Comparison of ENCODE assay signal across 10 cellular contexts in genomic region chr2:239249781-239250180, GRCh38.
DNase-seq lines count a peak whose midpoint lies in the region; ATAC-seq and TF ChIP-seq lines count a peak whose summit lies in the region.
"Had no signal": no experiment of that assay in that cellular context is flagged by ENCODE, and none has a peak within 500 bp of the region (broad histone marks: within the 10 kb centered on the region; RNA-seq: fewer than 3 reads in every experiment).

No MANE protein-coding gene starts in this region.

- no peak overlapping the region for H2AFZ ChIP-seq in hepatocyte
- H2AFZ ChIP-seq: neural progenitor cell had no signal

- peak overlapping the region; percentile 51 for H3K27ac ChIP-seq in hepatocyte
- peak overlapping the region; percentile 23 for H3K27ac ChIP-seq in skeletal muscle tissue (ENCODE audit: low read depth, low read length)
- H3K27ac ChIP-seq: neural progenitor cell had no signal

- peaks cover 83% of the 10 kb centered on the region for H3K79me2 ChIP-seq in hepatocyte

- H3K4me3 Mint-ChIP-seq in activated CD4-positive, alpha-beta T cell treated with anti-CD3 and anti-CD28 coated beads, Interleukin-2, amount 10 ng/mL, durations not matched to agents 7 days and 5 days = no peak overlapping the region
- no peak overlapping the region for H3K4me3 Mint-ChIP-seq in stimulated activated naive CD8-positive, alpha-beta T cell treated with anti-CD3 and anti-CD28 coated beads, Interleukin-15, amount 100 ng/mL, for 72 hours
- H3K4me3 Mint-ChIP-seq: neural progenitor cell had no signal

- no peak for TF ChIP-seq CTCF in astrocyte of the spinal cord (IDR thresholded peaks at IDR 0.05; ENCODE audit: low read depth, low read length)
- TF ChIP-seq CTCF in hepatocyte (IDR thresholded peaks at IDR 0.05; ENCODE audit: poor library complexity) = no peak

- in situ Hi-C loops in astrocyte of the spinal cord (cut with HindIII; ENCODE audit: low sequenced_read_pairs) = no loop called here

- H3K27ac Mint-ChIP-seq in activated CD4-positive, alpha-beta T cell treated with anti-CD3 and anti-CD28 coated beads, Interleukin-2, amount 10 ng/mL, durations not matched to agents 7 days and 5 days = no peak overlapping the region
- peak overlapping the region in 1 of 2 donors; percentile 48 for H3K27ac Mint-ChIP-seq in stimulated activated naive CD8-positive, alpha-beta T cell treated with anti-CD3 and anti-CD28 coated beads, Interleukin-15, amount 100 ng/mL, for 72 hours
- H3K27ac Mint-ChIP-seq: neural progenitor cell had no signal

- no peaks in the 10 kb centered on the region for H3K9me2 ChIP-seq in hepatocyte (replicated peaks; ENCODE audit: insufficient read depth)

- POLR2A ChIA-PET in activated CD4-positive, alpha-beta T cell treated with anti-CD3 and anti-CD28 coated beads, Interleukin-2, amount 10 ng/mL, durations not matched to agents 7 days and 5 days (lab: Charles Lee) = no interaction called here

- no peaks in the 10 kb centered on the region for H3K27me3 Mint-ChIP-seq in activated CD4-positive, alpha-beta T cell treated with anti-CD3 and anti-CD28 coated beads, Interleukin-2, amount 10 ng/mL, durations not matched to agents 7 days and 5 days
- H3K27me3 Mint-ChIP-seq in stimulated activated naive CD8-positive, alpha-beta T cell treated with anti-CD3 and anti-CD28 coated beads, Interleukin-15, amount 100 ng/mL, for 72 hours = peaks cover 6% of the 10 kb centered on the region

- DNase-seq in HCEC 1CT (peak; percentile 92), astrocyte of the spinal cord (ENCODE audit: low read depth, low spot score) (peak; percentile 67), hepatocyte (ENCODE audit: low spot score) (no peak)
- DNase-seq in activated CD4-positive, alpha-beta T cell treated with anti-CD3 and anti-CD28 coated beads, Interleukin-2, amount 10 ng/mL, durations not matched to agents 7 days and 5 days = no peak
- DNase-seq in stimulated activated naive CD8-positive, alpha-beta T cell treated with anti-CD3 and anti-CD28 coated beads, Interleukin-15, amount 100 ng/mL, for 72 hours = no peak
- DNase-seq: NCI-H1930 had no signal

- ATAC-seq in HG02623 (IDR thresholded peaks at IDR 0.05; ENCODE audit: unreplicated experiment) (no peak), GM18867 (IDR thresholded peaks at IDR 0.05; ENCODE audit: unreplicated experiment) (no peak)
- ATAC-seq in stimulated activated naive CD8-positive, alpha-beta T cell treated with anti-CD3 and anti-CD28 coated beads, Interleukin-15, amount 100 ng/mL, for 72 hours = no peak

- no peaks in the 10 kb centered on the region for H4K20me1 ChIP-seq in hepatocyte (ENCODE audit: insufficient read depth, poor library complexity, severe bottlenecking)

- H3K9ac ChIP-seq in skeletal muscle tissue (ENCODE audit: low read depth in 1 of 3, low read length in 3 of 3) = peak overlapping the region in 1 of 3 donors; percentile 25
- H3K9ac ChIP-seq: neural progenitor cell had no signal

- 65% methylated on average over 15 of the region's 17 CpGs for WGBS in hepatocyte (ENCODE audit: low lambda C conversion rate, missing lambda C conversion rate)

- no peak overlapping the region for H3K4me2 ChIP-seq in hepatocyte
- H3K4me2 ChIP-seq: neural progenitor cell had no signal

- peaks cover 53% of the 10 kb centered on the region for H3K36me3 Mint-ChIP-seq in activated CD4-positive, alpha-beta T cell treated with anti-CD3 and anti-CD28 coated beads, Interleukin-2, amount 10 ng/mL, durations not matched to agents 7 days and 5 days (ENCODE audit: low read depth)

- no peaks in the 10 kb centered on the region for H3K36me3 ChIP-seq in hepatocyte (replicated peaks; ENCODE audit: insufficient read depth, low read depth)
- peaks cover 0 to 2% (median 0%) of the 10 kb centered on the region in 3 donors for H3K36me3 ChIP-seq in skeletal muscle tissue (ENCODE audit: control insufficient read depth in 3 of 3, insufficient read depth in 3 of 3, low read length in 3 of 3)
- H3K36me3 ChIP-seq: neural progenitor cell had no signal

- no peak overlapping the region for H3K4me3 ChIP-seq in astrocyte of the spinal cord (ENCODE audit: low read depth, low read length)
- no peak overlapping the region for H3K4me3 ChIP-seq in hepatocyte
- H3K4me3 ChIP-seq in skeletal muscle tissue (ENCODE audit: low read length in 3 of 3) = no peak overlapping the region
- H3K4me3 ChIP-seq: neural progenitor cell had no signal

- peaks cover 70% of the 10 kb centered on the region for H3K4me1 Mint-ChIP-seq in activated CD4-positive, alpha-beta T cell treated with anti-CD3 and anti-CD28 coated beads, Interleukin-2, amount 10 ng/mL, durations not matched to agents 7 days and 5 days
- H3K4me1 Mint-ChIP-seq in stimulated activated naive CD8-positive, alpha-beta T cell treated with anti-CD3 and anti-CD28 coated beads, Interleukin-15, amount 100 ng/mL, for 72 hours = peaks cover 83% of the 10 kb centered on the region

- H3K27me3 ChIP-seq in hepatocyte = no peaks in the 10 kb centered on the region
- H3K27me3 ChIP-seq in skeletal muscle tissue (ENCODE audit: control insufficient read depth in 3 of 3, insufficient read depth in 3 of 3, low read length in 3 of 3) = no peaks in the 10 kb centered on the region
- H3K27me3 ChIP-seq: neural progenitor cell had no signal

- H3K9me3 ChIP-seq in hepatocyte (ENCODE audit: low read depth) (no peaks in the 10 kb centered on the region), skeletal muscle tissue (ENCODE audit: control insufficient read depth in 3 of 3, low read length in 3 of 3) (no peaks in the 10 kb centered on the region)

- H3K9me3 Mint-ChIP-seq in activated CD4-positive, alpha-beta T cell treated with anti-CD3 and anti-CD28 coated beads, Interleukin-2, amount 10 ng/mL, durations not matched to agents 7 days and 5 days = no peaks in the 10 kb centered on the region
- H3K9me3 Mint-ChIP-seq in stimulated activated naive CD8-positive, alpha-beta T cell treated with anti-CD3 and anti-CD28 coated beads, Interleukin-15, amount 100 ng/mL, for 72 hours = no peaks in the 10 kb centered on the region

- peaks cover 6% of the 10 kb centered on the region for H3K4me1 ChIP-seq in hepatocyte (ENCODE audit: insufficient read depth)
- peaks cover 73 to 94% (median 92%) of the 10 kb centered on the region in 3 donors for H3K4me1 ChIP-seq in skeletal muscle tissue (ENCODE audit: control insufficient read depth in 3 of 3, insufficient read depth in 3 of 3, low read length in 3 of 3)

- CTCF ChIA-PET in activated CD4-positive, alpha-beta T cell treated with anti-CD3 and anti-CD28 coated beads, Interleukin-2, amount 10 ng/mL, durations not matched to agents 7 days and 5 days (lab: Charles Lee) = interaction anchor here (0.6 kb wide), 1 partner anchor 1028 kb away, joined by 4 read pairs; no protein-coding TSS in a partner anchor

Comparison
In these comparisons a context has a peak if more than half of its experiments do, and no peak if none do; other contexts are left out.
1. DNase-seq: peak in HCEC 1CT (single experiment) and astrocyte of the spinal cord (single experiment); none in hepatocyte (single experiment), activated CD4-positive, alpha-beta T cell treated with anti-CD3 and anti-CD28 coated beads, Interleukin-2, amount 10 ng/mL, durations not matched to agents 7 days and 5 days (single experiment) and stimulated activated naive CD8-positive, alpha-beta T cell treated with anti-CD3 and anti-CD28 coated beads, Interleukin-15, amount 100 ng/mL, for 72 hours (0 of 2).